ENCODE assay signal across 8 cellular contexts in the genomic region with DNA sequence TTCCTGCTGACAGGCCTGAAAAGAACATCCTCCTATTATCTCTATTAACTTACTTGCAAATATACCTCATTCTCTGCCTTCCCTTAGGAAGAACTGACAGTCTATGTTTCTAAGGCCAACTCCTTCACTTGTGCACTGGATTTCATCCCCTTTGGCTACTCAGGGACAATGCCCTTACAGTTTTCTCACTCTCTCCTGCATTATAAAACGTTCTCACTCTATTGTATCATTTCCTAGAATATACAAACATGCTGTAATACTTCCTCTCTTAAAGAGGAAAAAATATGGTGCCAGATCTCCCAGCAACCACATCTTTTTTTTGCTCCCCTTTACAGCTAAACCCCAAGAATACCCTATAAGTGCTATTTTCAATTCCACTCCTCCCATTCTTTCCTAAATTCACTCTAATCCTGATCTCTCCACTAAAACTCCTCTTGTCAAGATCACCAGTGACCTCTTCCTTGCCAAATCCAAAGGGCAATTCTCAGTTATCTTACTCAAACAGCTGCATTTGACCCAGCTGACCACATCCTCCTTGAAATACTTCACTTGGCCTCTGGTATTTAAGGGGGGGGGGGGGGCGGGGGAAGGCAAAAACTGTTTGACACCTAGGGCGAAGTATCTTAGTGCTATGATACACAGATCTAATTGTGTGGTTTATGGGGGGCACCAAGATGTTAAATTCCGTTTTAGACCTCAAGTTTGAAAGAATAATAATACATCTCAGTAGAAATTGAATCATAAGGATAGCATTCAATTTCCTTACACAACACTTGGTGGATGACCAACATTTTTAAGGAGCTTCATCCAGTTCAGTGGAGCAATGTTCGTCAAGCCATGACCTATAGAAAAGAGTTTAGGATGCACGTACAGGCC. TPM values are rescaled to one million over a fixed set of nuclear protein-coding genes. Genes with fewer than 3 reads are reported as not detected.
DNase-seq lines count a peak whose midpoint lies in the region; ATAC-seq, FAIRE-seq and TF ChIP-seq lines count a peak whose summit lies in the region.

No MANE protein-coding gene starts in this region.

- no peaks in the 10 kb centered on the region for H3K27me3 ChIP-seq in BLaER1

- H3K9me3 ChIP-seq in BLaER1, result peaks cover 11% of the 10 kb centered on the region

- H4K20me1 ChIP-seq in BLaER1, result peaks cover 13% of the 10 kb centered on the region

- H3K4me3 Mint-ChIP-seq in CD14-positive monocyte, result peak overlapping the region in 1 of 2 donors; percentile 98

- FAIRE-seq in urothelium cell line (lab: Jason Lieb, UNC), result no peak

- DNase-seq in iris pigment epithelial cell (ENCODE audit: low read depth) (peak; percentile 56), urothelium cell line (ENCODE audit: low spot score) (peak; percentile 40), NCI-H1092 treated with DMSO at 0.1 percent for 48 hours (lab: John Stamatoyannopoulos, UW) (no peak), HT-29 (ENCODE audit: low spot score) (no peak), CD14-positive monocyte (ENCODE audit: low spot score) (no peak)

- H3K4me1 Mint-ChIP-seq in CD14-positive monocyte, result peaks cover 25% of the 10 kb centered on the region

- intact Hi-C loops in CD14-positive monocyte (cut with micrococcal nuclease), result loop anchor here (10.0 kb wide), 1 partner anchor 212 kb away; the partner anchor contains the start of gene USO1 (in 2 of the 2)

- peaks cover 43% of the 10 kb centered on the region for H3K4me1 ChIP-seq in BLaER1

- peak overlapping the region; percentile 77 for H3K4me3 ChIP-seq in BLaER1

- H3K36me3 ChIP-seq in BLaER1, result peaks cover 29% of the 10 kb centered on the region

- peak overlapping the region in 3 of 7 donors; percentile 43 to 99 (median 98) for H3K27ac Mint-ChIP-seq in CD14-positive monocyte

- peaks cover 0 to 2% (median 0%) of the 10 kb centered on the region in 3 donors for H3K27me3 Mint-ChIP-seq in CD14-positive monocyte (ENCODE audit: low read depth in 3 of 3)

- ATAC-seq in HG03175 (IDR thresholded peaks at IDR 0.05; ENCODE audit: unreplicated experiment), result peak; percentile 27

- H3K9me3 Mint-ChIP-seq in CD14-positive monocyte, result peaks cover 2 to 4% (median 3%) of the 10 kb centered on the region in 7 donors

- peak overlapping the region; percentile 85; the same call in 1 of the 2 replicates for H3K9ac ChIP-seq in BLaER1

- peaks cover 23 to 27% of the 10 kb centered on the region in 2 donors for H3K36me3 Mint-ChIP-seq in CD14-positive monocyte

- H3K4me2 ChIP-seq in BLaER1, result peak overlapping the region; percentile 84

- TF ChIP-seq CTCF in VCaP (conservative IDR thresholded peaks at IDR 0.05), result no peak
- TF ChIP-seq CTCF in CD14-positive monocyte (IDR thresholded peaks at IDR 0.05), result no peak

- H3K27ac ChIP-seq in BLaER1 (peak overlapping the region; percentile 92), VCaP (peak overlapping the region; percentile 91)

RNA-seq across cellular contexts. Expression of gene RCHY1, which starts 1.6 kb away (rescaled TPM):
- total RNA-seq in HT-29 (2014; rRNA removed; shearing (Covaris generic)), result 6.2 and 10.8 TPM in 2 replicates
- polyA plus RNA-seq in CD14-positive monocyte, result 10 to 100 TPM; 22.5 to 44.1 TPM

RNA-seq across cellular contexts. Expression of gene THAP6, which starts 1.7 kb away (rescaled TPM):
- total RNA-seq in HT-29 (2014; rRNA removed; shearing (Covaris generic)), result 4.8 and 5.4 TPM in 2 replicates
- polyA plus RNA-seq in CD14-positive monocyte, result 1 to 10 TPM; 2.3 to 6.1 TPM

RNA-seq across cellular contexts. Expression of gene ODAPH, which starts 43.3 kb away (rescaled TPM):
- total RNA-seq in HT-29 (2014; rRNA removed; shearing (Covaris generic)), result not detected in 2 replicates
- not detected for polyA plus RNA-seq in CD14-positive monocyte

Comparison
In these comparisons a context has a peak if more than half of its experiments do, and no peak if none do; other contexts are left out.
1. DNase-seq: peak in iris pigment epithelial cell (single experiment) and urothelium cell line (single experiment); none in NCI-H1092 treated with DMSO at 0.1 percent for 48 hours (single experiment), HT-29 (single experiment) and CD14-positive monocyte (single experiment).